32 cellular contexts compared by ENCODE assay signal in genomic region chr19:7959209-7959608, GRCh38. TPM values are rescaled to one million over a fixed set of nuclear protein-coding genes. Genes with fewer than 3 reads are reported as not detected.
"Had no signal": no experiment of that assay in that cellular context is flagged by ENCODE, and none has a peak within 500 bp of the region (broad histone marks: within the 10 kb centered on the region; RNA-seq: fewer than 3 reads in every experiment).

No MANE protein-coding gene starts in this region.

- H3K4me1 ChIP-seq: gastrocnemius medialis, heart left ventricle, left lung, parathyroid adenoma, suprapubic skin, transverse colon, upper lobe of right lung, uterus had no signal

- H3K4me1 Mint-ChIP-seq: mesothelial cell of epicardium, neural crest cell had no signal

- H3K4me3 Mint-ChIP-seq: mesothelial cell of epicardium; naive B cell; natural killer cell treated with Interleukin-12 subunit alpha and Interleukin-12 subunit beta and Interleukin-15 and Interleukin-18, amount 100 ng/mL, for 72 hours; neural crest cell; stimulated activated naive CD8-positive, alpha-beta T cell treated with anti-CD3 and anti-CD28 coated beads, Interleukin-15, amount 100 ng/mL, for 72 hours had no signal

- H3K4me3 ChIP-seq: dorsolateral prefrontal cortex, gastrocnemius medialis, heart left ventricle, left lung, mucosa of descending colon, smooth muscle cell, suprapubic skin, transverse colon, upper lobe of right lung, uterus had no signal

- H3K36me3 ChIP-seq: uterus had no signal

- H2AFZ ChIP-seq: parathyroid adenoma had no signal

- H3K9me3 Mint-ChIP-seq: mesothelial cell of epicardium; naive B cell; natural killer cell treated with Interleukin-12 subunit alpha and Interleukin-12 subunit beta and Interleukin-15 and Interleukin-18, amount 100 ng/mL, for 72 hours; neural crest cell; stimulated activated naive CD8-positive, alpha-beta T cell treated with anti-CD3 and anti-CD28 coated beads, Interleukin-15, amount 100 ng/mL, for 72 hours had no signal

- H3K27ac Mint-ChIP-seq: mesothelial cell of epicardium; natural killer cell treated with Interleukin-12 subunit alpha and Interleukin-12 subunit beta and Interleukin-15 and Interleukin-18, amount 100 ng/mL, for 72 hours; progenitor cell of endocrine pancreas; stimulated activated naive CD8-positive, alpha-beta T cell treated with anti-CD3 and anti-CD28 coated beads, Interleukin-15, amount 100 ng/mL, for 72 hours had no signal

- H3K27me3 ChIP-seq: dorsolateral prefrontal cortex, gastrocnemius medialis, heart left ventricle, left lung, neutrophil, suprapubic skin, transverse colon, upper lobe of right lung, uterus had no signal

- H3K79me2 ChIP-seq: parathyroid adenoma had no signal

- ATAC-seq: esophagus mucosa; gastrocnemius medialis; heart left ventricle; left cardiac atrium; left lung; mucosa of descending colon; natural killer cell treated with Interleukin-12 subunit alpha and Interleukin-12 subunit beta and Interleukin-15 and Interleukin-18, amount 100 ng/mL, for 72 hours; sciatic nerve; stimulated activated naive CD8-positive, alpha-beta T cell treated with anti-CD3 and anti-CD28 coated beads, Interleukin-15, amount 100 ng/mL, for 72 hours; upper lobe of right lung had no signal

- DNase-seq: dorsolateral prefrontal cortex; effector CD4-positive, alpha-beta T cell; foreskin fibroblast; gastrocnemius medialis; heart left ventricle; hippocampal formation; left cardiac atrium; mesenchymal stem cell; mucosa of descending colon; naive B cell; stimulated activated CD4-positive, alpha-beta T cell treated with anti-CD3 and anti-CD28 coated beads, Interleukin-12 subunit alpha, Interleukin-12 subunit beta, amount 100 ng/mL, for 4 hours; stimulated activated CD4-positive, alpha-beta T cell treated with anti-CD3 and anti-CD28 coated beads, Interleukin-1b, Interleukin-23, amount 100 ng/mL, for 48 hours; stimulated activated CD4-positive, alpha-beta T cell treated with anti-CD3 and anti-CD28 coated beads, Interleukin-4, amount 100 ng/mL, for 1 hour; stimulated activated CD8-positive, alpha-beta memory T cell treated with anti-CD3 and anti-CD28 coated beads, Interleukin-4, amount 100 ng/mL, for 48 hours; stimulated activated naive CD4-positive, alpha-beta T cell; stimulated activated naive CD8-positive, alpha-beta T cell treated with anti-CD3 and anti-CD28 coated beads, Interleukin-15, amount 100 ng/mL, for 72 hours; transverse colon; upper lobe of right lung; uterus had no signal

- H3K27ac ChIP-seq: heart left ventricle, left lung, neutrophil, parathyroid adenoma, suprapubic skin, transverse colon, upper lobe of right lung, uterus had no signal

- H3K9me3 ChIP-seq: gastrocnemius medialis, heart left ventricle, left lung, mucosa of descending colon, neutrophil, suprapubic skin, transverse colon, upper lobe of right lung, uterus had no signal

- H3K27me3 Mint-ChIP-seq: naive B cell; natural killer cell treated with Interleukin-12 subunit alpha and Interleukin-12 subunit beta and Interleukin-15 and Interleukin-18, amount 100 ng/mL, for 72 hours; progenitor cell of endocrine pancreas; stimulated activated naive CD8-positive, alpha-beta T cell treated with anti-CD3 and anti-CD28 coated beads, Interleukin-15, amount 100 ng/mL, for 72 hours had no signal

- H3K4me2 ChIP-seq: smooth muscle cell had no signal

RNA-seq across cellular contexts. Expression of gene CTXN1, which starts 33.3 kb away (rescaled TPM):
- total RNA-seq: esophagus mucosa, gastrocnemius medialis had no signal

RNA-seq across cellular contexts. Expression of gene TGFBR3L, which starts 44.6 kb away (rescaled TPM):
- total RNA-seq: lung microvascular endothelial cell, omental fat pad, sciatic nerve, suprapubic skin had no signal
